In the genomic region with DNA sequence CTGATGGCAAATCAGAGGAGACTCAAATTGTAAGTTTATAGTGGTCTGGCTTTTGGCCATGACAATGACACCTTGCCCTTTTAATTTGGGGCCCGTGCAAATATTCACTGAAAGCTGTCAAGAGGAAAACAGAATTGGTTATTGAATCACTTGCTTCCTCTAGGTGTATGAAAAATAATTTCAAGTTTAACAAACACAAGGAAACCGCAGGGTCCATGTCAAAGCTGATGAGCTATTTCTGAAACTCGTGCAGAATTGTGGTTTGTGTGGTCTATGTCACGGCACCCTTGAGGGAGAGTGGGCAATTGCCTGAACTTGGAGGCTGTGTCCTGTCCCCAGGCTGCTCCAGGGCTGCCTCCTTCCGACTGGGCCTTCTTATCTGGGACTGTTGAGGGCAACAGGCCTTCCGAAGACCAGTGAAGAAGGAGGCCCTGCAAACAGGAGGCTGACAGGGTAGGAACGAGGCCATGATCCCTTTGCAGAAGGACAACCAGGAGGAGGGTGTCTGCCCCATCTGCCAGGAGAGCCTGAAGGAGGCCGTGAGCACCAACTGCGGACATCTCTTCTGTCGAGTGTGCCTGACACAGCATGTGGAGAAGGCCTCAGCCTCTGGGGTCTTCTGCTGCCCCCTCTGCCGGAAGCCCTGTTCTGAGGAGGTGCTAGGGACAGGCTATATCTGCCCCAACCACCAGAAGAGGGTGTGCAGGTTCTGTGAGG, we compare ENCODE assay signal across 22 cellular contexts. TPM values are rescaled to one million over a fixed set of nuclear protein-coding genes. Genes with fewer than 3 reads are reported as not detected.
DNase-seq lines count a peak whose midpoint lies in the region; ATAC-seq, FAIRE-seq and TF ChIP-seq lines count a peak whose summit lies in the region.
"Had no signal": no experiment of that assay in that cellular context is flagged by ENCODE, and none has a peak within 500 bp of the region (broad histone marks: within the 10 kb centered on the region; RNA-seq: fewer than 3 reads in every experiment).

No MANE protein-coding gene starts in this region.

- peak; percentile 28; the same call in 1 of the 2 replicates for TF ChIP-seq CTCF in HepG2 (CRISPR knock-in tag; IDR thresholded peaks at IDR 0.05)
- no peak for TF ChIP-seq CTCF in right lobe of liver (IDR thresholded peaks at IDR 0.05)

- no peaks in the 10 kb centered on the region for H3K79me2 ChIP-seq in HepG2 (ENCODE audit: insufficient read depth, low read length)

- no peaks in the 10 kb centered on the region for H3K27me3 ChIP-seq in HepG2 (ENCODE audit: control insufficient read depth in 1 of 2, insufficient read depth in 2 of 2, low read length in 2 of 2)
- no peaks in the 10 kb centered on the region for H3K27me3 ChIP-seq in right lobe of liver

- H3K4me3 ChIP-seq in HepG2 (replicated peaks in 1 of 3; ENCODE audit: insufficient read depth in 1 of 3, low read depth in 2 of 3, low read length in 3 of 3): no peak overlapping the region; a peak in 1 of 6 replicates
- H3K4me3 ChIP-seq in right lobe of liver: no peak overlapping the region
- H3K4me3 ChIP-seq: GM23248, prostate gland had no signal

- BruUV-seq in HepG2 (replicated peaks; lab: Mats Ljungman, UMichigan): no TSS peak

- intact Hi-C loops in HepG2 (cut with micrococcal nuclease; ENCODE audit: unreplicated experiment) (no loop called here), right lobe of liver (cut with DNase I) (no loop called here)

- peak overlapping the region; percentile 38 for H3K4me2 ChIP-seq in HepG2 (ENCODE audit: low read depth, low read length)

- H3K27ac ChIP-seq in HepG2 (ENCODE audit: extremely low read length, insufficient read depth, low read length) (no peak overlapping the region), right lobe of liver (no peak overlapping the region)
- H3K27ac ChIP-seq: GM23248, prostate gland had no signal

- CTCF ChIA-PET in HepG2 (lab: Yijun Ruan, JAX; ENCODE audit: low intra/inter-chr PET ratio, low total read pairs): no interaction called here

- 41% methylated on average over 8 of the region's 11 CpGs for WGBS in HepG2 (ENCODE audit: low lambda C conversion rate)
- 63% methylated on average over 7 of the region's 11 CpGs for WGBS in right lobe of liver (ENCODE audit: insufficient coverage, low coverage, low lambda C conversion rate, missing lambda C conversion rate)

- in situ Hi-C loops in HepG2 (cut with HindIII; ENCODE audit: extremely low pct_ligation_motif_present, low pct_unique_long_range_greater_than_20kb): no loop called here

- DNase-seq in HepG2 (ENCODE audit: low spot score) (no peak), right lobe of liver (no peak), OCI-M1 (lab: John Stamatoyannopoulos, UW) (peak; percentile 60), DMS153 treated with DMSO at 0.1 percent for 48 hours (lab: John Stamatoyannopoulos, UW; ENCODE audit: unreplicated experiment) (no peak)
- no peak for DNase-seq in stimulated activated naive CD8-positive, alpha-beta T cell treated with anti-CD3 and anti-CD28 coated beads, Interleukin-15, Interleukin-2, amounts not matched to agents 100 U/mL and 50 U/mL, for 24 hours
- DNase-seq: activated CD4-positive, alpha-beta T cell treated with anti-CD3 and anti-CD28 coated beads, Interleukin-2, amount 50 U/mL, for 4 hours; CD8-positive, alpha-beta memory T cell; DMS53; erythroblast; foreskin melanocyte; GM23248; hippocampal formation; NCI-H1092 treated with DMSO at 0.1 percent for 48 hours; NCI-H2029; PC-3; SHP77 treated with DMSO at 0.1 percent for 48 hours; T-cell had no signal

- peak; percentile 12; the same call in 1 of the 3 replicates for ATAC-seq in HepG2
- no peak for ATAC-seq in right lobe of liver
- peak; percentile 46 for ATAC-seq in stimulated activated naive CD8-positive, alpha-beta T cell treated with anti-CD3 and anti-CD28 coated beads, Interleukin-15, Interleukin-2, amounts not matched to agents 100 U/mL and 50 U/mL, for 24 hours
- ATAC-seq in HG02840 (IDR thresholded peaks at IDR 0.05; ENCODE audit: low FRiP score, unreplicated experiment): no peak
- ATAC-seq: PC-3, T-cell had no signal

- no peak overlapping the region for H3K9ac ChIP-seq in HepG2 (ENCODE audit: insufficient read depth, low read depth, low read length)
- H3K9ac ChIP-seq: GM23248 had no signal

- H3K4me1 ChIP-seq in HepG2 (ENCODE audit: insufficient read depth, low read length) (peaks cover 72% of the 10 kb centered on the region), right lobe of liver (no peaks in the 10 kb centered on the region)
- H3K4me1 ChIP-seq: prostate gland had no signal

- no peak overlapping the region for H2AFZ ChIP-seq in HepG2 (ENCODE audit: low read length)
- H2AFZ ChIP-seq: GM23248 had no signal

- H3K9me3 ChIP-seq in HepG2 (ENCODE audit: low read length) (no peaks in the 10 kb centered on the region), right lobe of liver (no peaks in the 10 kb centered on the region)
- H3K9me3 ChIP-seq: prostate gland had no signal

- POLR2A ChIA-PET in HepG2 (lab: Yijun Ruan, JAX): interaction anchor here (0.8 to 4.7 kb wide), 5 partner anchors 18 to 70 kb away, joined by 3 to 23 read pairs (median 3); partner anchors contain the start of genes PPP1R11 and TRIM15

- TF ChIP-seq EP300 in HepG2 (IDR thresholded peaks at IDR 0.05; ENCODE audit: low read depth in 2 of 2, low read length in 2 of 2): no peak
- no peak for TF ChIP-seq EP300 in HepG2 (CRISPR knock-in tag; IDR thresholded peaks at IDR 0.05; ENCODE audit: borderline replicate concordance)

- FAIRE-seq in HepG2 (lab: Jason Lieb, UNC): no peak

- H4K20me1 ChIP-seq in HepG2 (ENCODE audit: insufficient read depth, low read length): no peaks in the 10 kb centered on the region

- H3K36me3 ChIP-seq in HepG2 (replicated peaks in 1 of 2; ENCODE audit: control insufficient read depth in 1 of 2, insufficient read depth in 2 of 2, low read length in 2 of 2): no peaks in the 10 kb centered on the region
- H3K36me3 ChIP-seq in right lobe of liver: no peaks in the 10 kb centered on the region
- H3K36me3 ChIP-seq: prostate gland had no signal

- TF ChIP-seq POLR2A in HepG2 (IDR thresholded peaks at IDR 0.05; ENCODE audit: insufficient read depth in 1 of 2, low read depth in 2 of 2, low read length in 2 of 2): no peak
- TF ChIP-seq POLR2A in right lobe of liver (IDR thresholded peaks at IDR 0.05): no peak

- no peak for TF ChIP-seq RAD21 in HepG2 (CRISPR knock-in tag; IDR thresholded peaks at IDR 0.05)

RNA-seq across cellular contexts. Expression of gene TRIM40, which starts 0.8 kb away (rescaled TPM):
- total RNA-seq in HepG2 (2016; rRNA removed; fragmentation: Illumina TruSeq; extraction: Trizol) (0.13 TPM in 1 of 2 replicates, not detected in the other), right lobe of liver (1 to 10 TPM in 1 of 6 experiments, under 1 TPM in 1, not detected in 4; 0.18 to 5.2 TPM)
- total RNA-seq in HepG2 (2016; cell fraction: cytosol; rRNA removed; fragmentation: Illumina TruSeq; extraction: Trizol; ENCODE audit: low read depth): not detected in 2 replicates
- 0.09 and 0.10 TPM in 2 replicates for total RNA-seq in HepG2 (2016; cell fraction: insoluble cytoplasmic fraction; rRNA removed; fragmentation: Illumina TruSeq; extraction: Trizol)
- not detected in 2 replicates for total RNA-seq in HepG2 (2016; cell fraction: membrane; rRNA removed; fragmentation: Illumina TruSeq; extraction: Trizol)
- not detected in 2 replicates for total RNA-seq in HepG2 (2016; cell fraction: nucleus; rRNA removed; fragmentation: Illumina TruSeq; extraction: Trizol)
- polyA plus RNA-seq in HepG2 (2011; rRNA removed): 0.58 and 0.88 TPM in 2 replicates
- 0.39 and 0.55 TPM in 2 replicates for polyA plus RNA-seq in HepG2 (2011; cell fraction: cytosol; rRNA removed)
- 0.53 and 0.64 TPM in 2 replicates for polyA plus RNA-seq in HepG2 (2011; cell fraction: nucleus; rRNA removed)
- polyA plus RNA-seq in HepG2 (2012): 0.29 TPM in 1 of 2 replicates, not detected in the other
- polyA plus RNA-seq in HepG2 (2016; cell fraction: cytosol; fragmentation: Illumina TruSeq; extraction: Trizol; ENCODE audit: low read depth): not detected in 2 replicates
- polyA plus RNA-seq in HepG2 (2016; cell fraction: insoluble cytoplasmic fraction; fragmentation: Illumina TruSeq; extraction: Trizol; ENCODE audit: low read depth): 0.12 TPM in 1 of 2 replicates, not detected in the other
- not detected in 2 replicates for polyA plus RNA-seq in HepG2 (2016; cell fraction: membrane; fragmentation: Illumina TruSeq; extraction: Trizol; ENCODE audit: low read depth)
- not detected in 2 replicates for polyA plus RNA-seq in HepG2 (2016; cell fraction: nucleus; fragmentation: Illumina TruSeq; extraction: Trizol; ENCODE audit: insufficient read depth, low read depth)
- polyA minus RNA-seq in HepG2 (2011; rRNA and poly(A)+ RNA removed; ENCODE audit: low replicate concordance): 0.21 and 0.82 TPM in 2 replicates
- 0.69 TPM in 1 of 2 replicates, not detected in the other for polyA minus RNA-seq in HepG2 (2011; cell fraction: cytosol; rRNA and poly(A)+ RNA removed)
- polyA minus RNA-seq in HepG2 (2011; cell fraction: nucleus; rRNA and poly(A)+ RNA removed): 0.64 and 0.75 TPM in 2 replicates
- total RNA-seq: CD8-positive, alpha-beta memory T cell; GM23248; PC-3; prostate gland; skeletal muscle tissue; T-cell had no signal
- polyA plus RNA-seq: CD8-positive, alpha-beta memory T cell; GM23248; liver had no signal

RNA-seq across cellular contexts. Expression of gene TRIM31, which starts 23.8 kb away (rescaled TPM):
- total RNA-seq in HepG2 (2016; rRNA removed; fragmentation: Illumina TruSeq; extraction: Trizol): 0.51 TPM in 1 of 2 replicates, not detected in the other
- total RNA-seq in HepG2 (2016; cell fraction: cytosol; rRNA removed; fragmentation: Illumina TruSeq; extraction: Trizol; ENCODE audit: low read depth): not detected in 2 replicates
- total RNA-seq in HepG2 (2016; cell fraction: insoluble cytoplasmic fraction; rRNA removed; fragmentation: Illumina TruSeq; extraction: Trizol): 0.11 TPM in 1 of 2 replicates, not detected in the other
- not detected in 2 replicates for total RNA-seq in HepG2 (2016; cell fraction: membrane; rRNA removed; fragmentation: Illumina TruSeq; extraction: Trizol)
- 0.16 and 0.19 TPM in 2 replicates for total RNA-seq in HepG2 (2016; cell fraction: nucleus; rRNA removed; fragmentation: Illumina TruSeq; extraction: Trizol)
- 0.13 and 0.33 TPM in 2 replicates for polyA plus RNA-seq in HepG2 (2011; rRNA removed)
- 0.07 and 0.09 TPM in 2 replicates for polyA plus RNA-seq in HepG2 (2011; cell fraction: cytosol; rRNA removed)
- 0.76 and 0.97 TPM in 2 replicates for polyA plus RNA-seq in HepG2 (2011; cell fraction: nucleus; rRNA removed)
- 3.9 and 7.8 TPM in 2 replicates for polyA plus RNA-seq in HepG2 (2012)
- polyA plus RNA-seq in HepG2 (2016; cell fraction: cytosol; fragmentation: Illumina TruSeq; extraction: Trizol; ENCODE audit: low read depth): 0.08 and 0.22 TPM in 2 replicates
- not detected in 2 replicates for polyA plus RNA-seq in HepG2 (2016; cell fraction: insoluble cytoplasmic fraction; fragmentation: Illumina TruSeq; extraction: Trizol; ENCODE audit: low read depth)
- polyA plus RNA-seq in HepG2 (2016; cell fraction: membrane; fragmentation: Illumina TruSeq; extraction: Trizol; ENCODE audit: low read depth): not detected in 2 replicates
- polyA plus RNA-seq in HepG2 (2016; cell fraction: nucleus; fragmentation: Illumina TruSeq; extraction: Trizol; ENCODE audit: insufficient read depth, low read depth): 0.30 TPM in 1 of 2 replicates, not detected in the other
- 0.09 and 0.16 TPM in 2 replicates for polyA minus RNA-seq in HepG2 (2011; rRNA and poly(A)+ RNA removed; ENCODE audit: low replicate concordance)
- polyA minus RNA-seq in HepG2 (2011; cell fraction: cytosol; rRNA and poly(A)+ RNA removed): not detected in 2 replicates
- 1.3 and 3.5 TPM in 2 replicates for polyA minus RNA-seq in HepG2 (2011; cell fraction: nucleus; rRNA and poly(A)+ RNA removed)
- total RNA-seq in right lobe of liver: 1 to 10 TPM in 1 of 6 experiments, under 1 TPM in 5; 0.32 to 5.1 (median 0.60) TPM
- total RNA-seq: CD8-positive, alpha-beta memory T cell; GM23248; skeletal muscle tissue had no signal
- polyA plus RNA-seq: CD8-positive, alpha-beta memory T cell; GM23248 had no signal

RNA-seq across cellular contexts. Expression of gene TRIM10, which starts 24.3 kb away (rescaled TPM):
- total RNA-seq in HepG2 (2016; rRNA removed; fragmentation: Illumina TruSeq; extraction: Trizol) (4.1 and 4.5 TPM in 2 replicates), right lobe of liver (1 to 10 TPM in 5 of 6 experiments, under 1 TPM in 1; 0.74 to 2.4 (median 1.4) TPM)
- 0.44 and 0.61 TPM in 2 replicates for total RNA-seq in HepG2 (2016; cell fraction: cytosol; rRNA removed; fragmentation: Illumina TruSeq; extraction: Trizol; ENCODE audit: low read depth)
- total RNA-seq in HepG2 (2016; cell fraction: insoluble cytoplasmic fraction; rRNA removed; fragmentation: Illumina TruSeq; extraction: Trizol): 3.6 and 4.2 TPM in 2 replicates
- total RNA-seq in HepG2 (2016; cell fraction: membrane; rRNA removed; fragmentation: Illumina TruSeq; extraction: Trizol): 2.1 and 2.3 TPM in 2 replicates
- 4.0 and 4.1 TPM in 2 replicates for total RNA-seq in HepG2 (2016; cell fraction: nucleus; rRNA removed; fragmentation: Illumina TruSeq; extraction: Trizol)
- polyA plus RNA-seq in HepG2 (2011; rRNA removed): 6.8 and 7.6 TPM in 2 replicates
- 3.3 and 4.0 TPM in 2 replicates for polyA plus RNA-seq in HepG2 (2011; cell fraction: cytosol; rRNA removed)
- 11.9 and 13.4 TPM in 2 replicates for polyA plus RNA-seq in HepG2 (2011; cell fraction: nucleus; rRNA removed)
- 4.9 and 6.0 TPM in 2 replicates for polyA plus RNA-seq in HepG2 (2012)
- polyA plus RNA-seq in HepG2 (2016; cell fraction: cytosol; fragmentation: Illumina TruSeq; extraction: Trizol; ENCODE audit: low read depth): 0.32 and 0.33 TPM in 2 replicates
- 4.6 and 4.8 TPM in 2 replicates for polyA plus RNA-seq in HepG2 (2016; cell fraction: insoluble cytoplasmic fraction; fragmentation: Illumina TruSeq; extraction: Trizol; ENCODE audit: low read depth)
- 1.0 and 1.3 TPM in 2 replicates for polyA plus RNA-seq in HepG2 (2016; cell fraction: membrane; fragmentation: Illumina TruSeq; extraction: Trizol; ENCODE audit: low read depth)
- 8.1 and 9.5 TPM in 2 replicates for polyA plus RNA-seq in HepG2 (2016; cell fraction: nucleus; fragmentation: Illumina TruSeq; extraction: Trizol; ENCODE audit: insufficient read depth, low read depth)
- polyA minus RNA-seq in HepG2 (2011; rRNA and poly(A)+ RNA removed; ENCODE audit: low replicate concordance): 0.05 and 3.6 TPM in 2 replicates
- polyA minus RNA-seq in HepG2 (2011; cell fraction: cytosol; rRNA and poly(A)+ RNA removed): 2.0 and 2.2 TPM in 2 replicates
- polyA minus RNA-seq in HepG2 (2011; cell fraction: nucleus; rRNA and poly(A)+ RNA removed): 4.0 and 5.1 TPM in 2 replicates
- total RNA-seq: CD8-positive, alpha-beta memory T cell; PC-3; prostate gland; T-cell had no signal
- polyA plus RNA-seq: CD8-positive, alpha-beta memory T cell; GM23248 had no signal

RNA-seq across cellular contexts. Expression of gene TRIM15, which starts 26.6 kb away (rescaled TPM):
- total RNA-seq in HepG2 (2016; rRNA removed; fragmentation: Illumina TruSeq; extraction: Trizol) (30.4 and 35.1 TPM in 2 replicates), right lobe of liver (10 to 100 TPM in 1 of 6 experiments, 1 to 10 TPM in 5; 1.7 to 17.7 (median 5.7) TPM)
- total RNA-seq in HepG2 (2016; cell fraction: cytosol; rRNA removed; fragmentation: Illumina TruSeq; extraction: Trizol; ENCODE audit: low read depth): 5.9 and 7.6 TPM in 2 replicates
- total RNA-seq in HepG2 (2016; cell fraction: insoluble cytoplasmic fraction; rRNA removed; fragmentation: Illumina TruSeq; extraction: Trizol): 25.6 and 34.0 TPM in 2 replicates
- 13.2 and 15.4 TPM in 2 replicates for total RNA-seq in HepG2 (2016; cell fraction: membrane; rRNA removed; fragmentation: Illumina TruSeq; extraction: Trizol)
- 26.9 and 31.0 TPM in 2 replicates for total RNA-seq in HepG2 (2016; cell fraction: nucleus; rRNA removed; fragmentation: Illumina TruSeq; extraction: Trizol)
- polyA plus RNA-seq in HepG2 (2011; rRNA removed): 38.2 and 41.7 TPM in 2 replicates
- polyA plus RNA-seq in HepG2 (2011; cell fraction: cytosol; rRNA removed): 29.0 and 39.2 TPM in 2 replicates
- polyA plus RNA-seq in HepG2 (2011; cell fraction: nucleus; rRNA removed): 86.1 and 97.2 TPM in 2 replicates
- polyA plus RNA-seq in HepG2 (2012): 34.9 and 37.3 TPM in 2 replicates
- 4.4 and 6.6 TPM in 2 replicates for polyA plus RNA-seq in HepG2 (2016; cell fraction: cytosol; fragmentation: Illumina TruSeq; extraction: Trizol; ENCODE audit: low read depth)
- polyA plus RNA-seq in HepG2 (2016; cell fraction: insoluble cytoplasmic fraction; fragmentation: Illumina TruSeq; extraction: Trizol; ENCODE audit: low read depth): 20.8 and 23.2 TPM in 2 replicates
- 8.8 and 10.0 TPM in 2 replicates for polyA plus RNA-seq in HepG2 (2016; cell fraction: membrane; fragmentation: Illumina TruSeq; extraction: Trizol; ENCODE audit: low read depth)
- polyA plus RNA-seq in HepG2 (2016; cell fraction: nucleus; fragmentation: Illumina TruSeq; extraction: Trizol; ENCODE audit: insufficient read depth, low read depth): 40.0 and 40.3 TPM in 2 replicates
- polyA minus RNA-seq in HepG2 (2011; rRNA and poly(A)+ RNA removed; ENCODE audit: low replicate concordance): 0.12 and 47.7 TPM in 2 replicates
- 22.0 and 26.2 TPM in 2 replicates for polyA minus RNA-seq in HepG2 (2011; cell fraction: cytosol; rRNA and poly(A)+ RNA removed)
- 45.7 and 67.4 TPM in 2 replicates for polyA minus RNA-seq in HepG2 (2011; cell fraction: nucleus; rRNA and poly(A)+ RNA removed)
- total RNA-seq: CD8-positive, alpha-beta memory T cell; GM23248; mononuclear cell; PC-3; prostate gland; skeletal muscle tissue; T-cell had no signal
- polyA plus RNA-seq: CD8-positive, alpha-beta memory T cell; GM23248 had no signal

Comparison
In these comparisons a context has a peak if more than half of its experiments do, and no peak if none do; other contexts are left out.
1. ATAC-seq: peak in HepG2 (single experiment) and stimulated activated naive CD8-positive, alpha-beta T cell treated with anti-CD3 and anti-CD28 coated beads, Interleukin-15, Interleukin-2, amounts not matched to agents 100 U/mL and 50 U/mL, for 24 hours (single experiment); none in right lobe of liver (0 of 4) and HG02840 (single experiment).